Comparison of ENCODE assay signal across 23 cellular contexts in genomic region chr13:96036515-96036914, GRCh38. TPM values are rescaled to one million over a fixed set of nuclear protein-coding genes. Genes with fewer than 3 reads are reported as not detected.
DNase-seq lines count a peak whose midpoint lies in the region; ATAC-seq, FAIRE-seq and TF ChIP-seq lines count a peak whose summit lies in the region.
"Had no signal": no experiment of that assay in that cellular context is flagged by ENCODE, and none has a peak within 500 bp of the region (broad histone marks: within the 10 kb centered on the region; RNA-seq: fewer than 3 reads in every experiment).

No MANE protein-coding gene starts in this region.

- no peaks in the 10 kb centered on the region for H3K36me3 ChIP-seq in bronchial epithelial cell (ENCODE audit: control insufficient read depth, insufficient read depth, low read length)
- H3K36me3 ChIP-seq: BE2C; BLaER1 treated with 17β-estradiol and CSF1 and Interleukin-3, amounts not matched to agents 10 nM and 100 nM; HAP-1 had no signal

- H3K4me3 ChIP-seq in bronchial epithelial cell (ENCODE audit: low read depth, low read length), result no peak overlapping the region
- H3K4me3 ChIP-seq: A549; BLaER1 treated with 17β-estradiol and CSF1 and Interleukin-3, amounts not matched to agents 10 nM and 100 nM; GM12878; GM23338; HAP-1 had no signal

- DNase-seq in DMS53 (lab: John Stamatoyannopoulos, UW) (peak; percentile 47), H54 (ENCODE audit: insufficient read length, low spot score) (no peak), bronchial epithelial cell (ENCODE audit: low read depth) (peak; percentile 16), NCI-H2029 treated with DMSO at 0.1 percent for 48 hours (lab: John Stamatoyannopoulos, UW) (no peak)
- no peak for DNase-seq in effector CD8-positive, alpha-beta T cell (lab: John Stamatoyannopoulos, UW)
- DNase-seq: 8988T; ACHN; AML-193; BE2C; CD4-positive, alpha-beta T cell; CD8-positive, alpha-beta memory T cell; DMS 273 treated with DMSO at 0.1 percent for 48 hours; EL; GDM1; HFFc6 had no signal

- H3K27me3 ChIP-seq in bronchial epithelial cell (ENCODE audit: control insufficient read depth, insufficient read depth, low read length), result no peaks in the 10 kb centered on the region
- H3K27me3 ChIP-seq: BE2C; BLaER1 treated with 17β-estradiol and CSF1 and Interleukin-3, amounts not matched to agents 10 nM and 100 nM had no signal

- no peak for TF ChIP-seq POLR2A in H54 (IDR thresholded peaks at IDR 0.05; ENCODE audit: low read depth, low read length)

- FAIRE-seq in H54 (lab: Jason Lieb, UNC) (peak; percentile 11), bronchial epithelial cell (lab: Jason Lieb, UNC) (no peak)
- FAIRE-seq: A549, D721Med, GM12878, GM19239 had no signal

- no peak for ATAC-seq in HG03354 (IDR thresholded peaks at IDR 0.05; ENCODE audit: poor library complexity, severe bottlenecking, unreplicated experiment)
- ATAC-seq: A549, GM12878, GM23338 had no signal

- TF ChIP-seq CTCF in bronchial epithelial cell (IDR thresholded peaks at IDR 0.05; ENCODE audit: insufficient read depth, low read length, severe bottlenecking), result no peak

RNA-seq across cellular contexts. Expression of gene UGGT2, which starts 16.7 kb away (rescaled TPM):
- total RNA-seq in bronchial epithelial cell, result 25.3 and 31.9 TPM in 2 replicates

RNA-seq across cellular contexts. Expression of gene HS6ST3, which starts 53.4 kb away (rescaled TPM):
- total RNA-seq in bronchial epithelial cell, result under 0.01 TPM in 1 of 2 replicates, not detected in the other
- total RNA-seq: CD4-positive, alpha-beta T cell; CD8-positive, alpha-beta memory T cell; GM12878; HFFc6 had no signal

Comparison
In these comparisons a context has a peak if more than half of its experiments do, and no peak if none do; other contexts are left out.
1. DNase-seq: peak in DMS53 (single experiment) and bronchial epithelial cell (single experiment); none in H54 (single experiment), NCI-H2029 treated with DMSO at 0.1 percent for 48 hours (single experiment) and effector CD8-positive, alpha-beta T cell (single experiment).